ENCODE assay signal across 8 cellular contexts in genomic region chr9:90287567-90288274, GRCh38.
DNase-seq lines count a peak whose midpoint lies in the region; ATAC-seq and TF ChIP-seq lines count a peak whose summit lies in the region.

No MANE protein-coding gene starts in this region.

- no peaks in the 10 kb centered on the region for H3K4me1 ChIP-seq in suprapubic skin
- no peaks in the 10 kb centered on the region for H3K4me1 ChIP-seq in BE2C

- H3K36me3 ChIP-seq in suprapubic skin (no peaks in the 10 kb centered on the region), BE2C (no peaks in the 10 kb centered on the region)

- TF ChIP-seq EP300 in suprapubic skin (IDR thresholded peaks at IDR 0.05), result no peak

- TF ChIP-seq CTCF in suprapubic skin (IDR thresholded peaks at IDR 0.05) (no peak), BE2C (IDR thresholded peaks at IDR 0.05; ENCODE audit: low read depth, low read length) (no peak)

- WGBS in suprapubic skin, result 56% methylated on average over 9 of the region's 9 CpGs

- ATAC-seq in GM18517 (IDR thresholded peaks at IDR 0.05; ENCODE audit: unreplicated experiment) (peak; percentile 95), GM21360 (IDR thresholded peaks at IDR 0.05; ENCODE audit: unreplicated experiment) (peak; percentile 98), HG03280 (IDR thresholded peaks at IDR 0.05; ENCODE audit: unreplicated experiment) (peak; percentile 90)

- DNase-seq in islet precursor cell (peak; percentile 75), GOT3 (lab: John Stamatoyannopoulos, UW) (no peak), suprapubic skin (ENCODE audit: low spot score in 2 of 2) (no peak), inferior parietal cortex (ENCODE audit: extremely low spot score) (no peak), BE2C (no peak)

- no peak overlapping the region for H3K27ac ChIP-seq in suprapubic skin

- H3K27me3 ChIP-seq in suprapubic skin (no peaks in the 10 kb centered on the region), BE2C (no peaks in the 10 kb centered on the region)

- H3K4me3 ChIP-seq in suprapubic skin, result no peak overlapping the region
- H3K4me3 ChIP-seq in BE2C (ENCODE audit: low read depth, low read length), result no peak overlapping the region

- no peak for TF ChIP-seq POLR2A in suprapubic skin (IDR thresholded peaks at IDR 0.05)

- H3K9me3 ChIP-seq in suprapubic skin (no peaks in the 10 kb centered on the region), BE2C (no peaks in the 10 kb centered on the region)
